Comparison of ENCODE assay signal across 8 cellular contexts in genomic region chr4:88284378-88285234, GRCh38. TPM values are rescaled to one million over a fixed set of nuclear protein-coding genes. Genes with fewer than 3 reads are reported as not detected.
DNase-seq lines count a peak whose midpoint lies in the region; TF ChIP-seq lines count a peak whose summit lies in the region.

Gene PPM1K (minus strand): TSS chr4:88284561. CDS start chr4:88278583, 5,978 bp downstream.

- CTCF ChIA-PET in HEK293T (lab: Yijun Ruan, JAX), result no interaction called here

- no peaks in the 10 kb centered on the region for H3K27me3 ChIP-seq in neuron (ENCODE audit: insufficient read depth, low read length)
- H3K27me3 ChIP-seq in subcutaneous abdominal adipose tissue (ENCODE audit: control insufficient read depth in 5 of 5, insufficient read depth in 4 of 5, low read length in 5 of 5), result no peaks in the 10 kb centered on the region

- H2AFZ ChIP-seq in neuron (ENCODE audit: low read depth, low read length), result peak within 1 kb of the TSS; percentile 86

- H3K27ac ChIP-seq in subcutaneous abdominal adipose tissue (ENCODE audit: low read depth, low read length), result peak within 1 kb of the TSS; percentile 94

- in situ Hi-C loops in SK-MEL-5 (cut with HindIII; ENCODE audit: low pct_unique_long_range_greater_than_20kb, low sequenced_read_pairs), result no loop called here

- H3K4me1 ChIP-seq in neuron (ENCODE audit: insufficient read depth, low read length) (peaks cover 12% of the 10 kb centered on the region), subcutaneous abdominal adipose tissue (ENCODE audit: control insufficient read depth in 5 of 5, insufficient read depth in 5 of 5, low read length in 5 of 5) (peaks cover 2 to 21% (median 15%) of the 10 kb centered on the region in 5 donors)

- POLR2A ChIA-PET in HEK293T (lab: Yijun Ruan, JAX), result interaction anchor here (0.9 to 2.1 kb wide), 7 partner anchors 12 to 862 kb away, joined by 3 to 10 read pairs (median 4); partner anchors contain the start of genes NUDT9 and PYURF

- H3K9ac ChIP-seq in subcutaneous abdominal adipose tissue (ENCODE audit: low read length in 5 of 5), result peak within 1 kb of the TSS; percentile 77 to 89 (median 85)

- H3K36me3 ChIP-seq in neuron (ENCODE audit: insufficient read depth, low read length) (no peaks in the 10 kb centered on the region), subcutaneous abdominal adipose tissue (ENCODE audit: control insufficient read depth in 5 of 5, insufficient read depth in 5 of 5, low read length in 5 of 5) (no peaks in the 10 kb centered on the region)

- peak within 1 kb of the TSS; percentile 94 for H3K4me3 ChIP-seq in neuron (ENCODE audit: low read length)
- peak within 1 kb of the TSS; percentile 75 to 95 (median 88) for H3K4me3 ChIP-seq in subcutaneous abdominal adipose tissue (ENCODE audit: low read depth in 1 of 5, low read length in 5 of 5)

- no peaks in the 10 kb centered on the region for H3K9me3 ChIP-seq in neuron (ENCODE audit: low read length)
- H3K9me3 ChIP-seq in subcutaneous abdominal adipose tissue (ENCODE audit: control insufficient read depth in 5 of 5, low read length in 5 of 5), result no peaks in the 10 kb centered on the region

- DNase-seq in GM03348 (ENCODE audit: low spot score) (peak; percentile 98), HEK293T (ENCODE audit: extremely low spot score) (peak; percentile 92), MV-4-11 (lab: John Stamatoyannopoulos, UW) (peak; percentile 98), SK-MEL-5 (ENCODE audit: low read depth, low spot score) (peak; percentile 95), foreskin melanocyte (peak; percentile 98)
- DNase-seq in activated naive CD4-positive, alpha-beta T cell treated with Interleukin-2 at 50 U/mL for 16 hours, result peak; percentile 99

TF ChIP-seq in HEK293T, 16 proteins besides CTCF, POLR2A, EP300 and RAD21:
- TF ChIP-seq LEF1 (IDR thresholded peaks at IDR 0.05; ENCODE audit: borderline replicate concordance), result no peak
- TF ChIP-seq PKNOX1 (IDR thresholded peaks at IDR 0.05), result peak; percentile 99

RNA-seq across cellular contexts. Expression of gene PPM1K, which starts in this region (rescaled TPM):
- 3.0 and 4.8 TPM in 2 replicates for total RNA-seq in SK-MEL-5 (2014; rRNA removed; shearing (Covaris generic))
- 2.6 and 3.8 TPM in 2 replicates for polyA plus RNA-seq in SK-MEL-5 (2015; cell fraction: cytosol; rRNA removed)
- polyA plus RNA-seq in SK-MEL-5 (2015; cell fraction: nucleus; rRNA removed), result 5.5 and 6.2 TPM in 2 replicates

Comparison
In these comparisons a context has a peak if more than half of its experiments do, and no peak if none do; other contexts are left out.
1. Peak in every context shown above with its lines: DNase-seq, H3K4me3 ChIP-seq and H3K27ac ChIP-seq.